12 cellular contexts compared by ENCODE assay signal in the genomic region with DNA sequence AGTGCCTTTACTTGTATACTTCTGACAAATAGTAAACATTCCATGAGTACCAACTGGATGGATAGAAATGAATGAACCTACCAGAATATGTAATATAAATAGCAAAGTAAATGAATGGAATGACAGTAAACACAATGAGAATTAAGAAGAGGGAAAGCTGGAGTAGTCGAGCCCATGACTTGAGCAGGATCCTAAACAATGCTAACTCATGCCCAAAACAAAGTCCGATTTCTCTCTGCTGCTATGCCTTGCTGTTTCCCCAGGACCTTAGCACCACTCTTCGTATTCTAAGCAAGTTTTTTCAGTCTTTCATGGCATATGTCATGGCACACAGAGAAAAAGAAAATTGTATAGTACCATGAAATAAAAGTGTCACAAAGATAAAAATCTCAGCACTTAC. TPM values are rescaled to one million over a fixed set of nuclear protein-coding genes. Genes with fewer than 3 reads are reported as not detected.
DNase-seq lines count a peak whose midpoint lies in the region; ATAC-seq, FAIRE-seq and TF ChIP-seq lines count a peak whose summit lies in the region.
"Had no signal": no experiment of that assay in that cellular context is flagged by ENCODE, and none has a peak within 500 bp of the region (broad histone marks: within the 10 kb centered on the region; RNA-seq: fewer than 3 reads in every experiment).

No MANE protein-coding gene starts in this region.

- no peak for FAIRE-seq in small intestine (lab: Jason Lieb, UNC)
- FAIRE-seq in GM12892 (lab: Jason Lieb, UNC), result no peak
- FAIRE-seq: endometrium had no signal

- peaks cover 48% of the 10 kb centered on the region for H3K4me1 Mint-ChIP-seq in activated CD8-positive, alpha-beta memory T cell treated with anti-CD3 and anti-CD28 coated beads, Interleukin-2, amount 10 ng/mL, durations not matched to agents 7 days and 5 days

- no peaks in the 10 kb centered on the region for H3K9me3 ChIP-seq in SU-DHL-6 (ENCODE audit: insufficient read depth, low read length)
- H3K9me3 ChIP-seq in small intestine (ENCODE audit: control insufficient read depth, low read depth), result no peaks in the 10 kb centered on the region

- 34 to 60% (median 45%) methylated on average over 3 of the region's 3 CpGs for WGBS in small intestine, 3 donors

- CTCF ChIA-PET in activated CD8-positive, alpha-beta memory T cell treated with anti-CD3 and anti-CD28 coated beads, Interleukin-2, amount 10 ng/mL, durations not matched to agents 7 days and 5 days (lab: Charles Lee), result interaction anchor here (0.9 to 2.1 kb wide), 3 partner anchors 10 to 340 kb away, joined by 3 to 7 read pairs (median 3); no protein-coding TSS in a partner anchor

- H3K27me3 Mint-ChIP-seq in activated CD8-positive, alpha-beta memory T cell treated with anti-CD3 and anti-CD28 coated beads, Interleukin-2, amount 10 ng/mL, durations not matched to agents 7 days and 5 days, result no peaks in the 10 kb centered on the region

- no peaks in the 10 kb centered on the region for H3K27me3 ChIP-seq in SU-DHL-6 (ENCODE audit: low read length)
- H3K27me3 ChIP-seq in small intestine (ENCODE audit: control insufficient read depth in 2 of 2, insufficient read depth in 2 of 2, low read length in 2 of 2), result no peaks in the 10 kb centered on the region
- H3K27me3 ChIP-seq in H7 (ENCODE audit: control insufficient read depth, insufficient read depth, low read length), result no peaks in the 10 kb centered on the region; the same call in 1 of the 2 replicates

- no peak overlapping the region for H2AFZ ChIP-seq in SU-DHL-6 (ENCODE audit: low read depth, low read length, severe bottlenecking)

- H3K9ac ChIP-seq in SU-DHL-6 (ENCODE audit: low read length), result peak overlapping the region; percentile 80

- no peaks in the 10 kb centered on the region for H3F3A ChIP-seq in SU-DHL-6 (ENCODE audit: insufficient read depth)

- peaks cover 5 to 13% of the 10 kb centered on the region in 2 donors for H3K4me1 ChIP-seq in small intestine (ENCODE audit: control insufficient read depth in 2 of 2, insufficient read depth in 1 of 2, low read depth in 1 of 2, low read length in 1 of 2)

- H3K36me3 ChIP-seq in SU-DHL-6 (ENCODE audit: low read length) (no peaks in the 10 kb centered on the region), small intestine (ENCODE audit: control insufficient read depth in 2 of 2, insufficient read depth in 2 of 2, low read length in 2 of 2) (no peaks in the 10 kb centered on the region), H7 (replicated peaks; ENCODE audit: control insufficient read depth, insufficient read depth, low read length) (no peaks in the 10 kb centered on the region)

- peak overlapping the region; percentile 73 for H3K4me2 ChIP-seq in SU-DHL-6 (ENCODE audit: low read depth, low read length, poor library complexity, severe bottlenecking)

- no peak for DNase-seq in activated CD8-positive, alpha-beta memory T cell treated with anti-CD3 and anti-CD28 coated beads, Interleukin-2, amount 10 ng/mL, durations not matched to agents 7 days and 5 days
- no peak for DNase-seq in activated CD8-positive, alpha-beta memory T cell treated with anti-CD3 and anti-CD28 coated beads for 24 hours
- DNase-seq in fibroblast of the aortic adventitia (ENCODE audit: low read depth) (no peak), small intestine (peak; percentile 33), H7 (no peak), GM12892 (ENCODE audit: insufficient read length) (no peak), NCI-H1694 treated with DMSO at 0.1 percent for 48 hours (lab: John Stamatoyannopoulos, UW) (no peak)
- DNase-seq: activated CD8-positive, alpha-beta memory T cell treated with anti-CD3 and anti-CD28 coated beads, Interleukin-2, amount 50 U/mL, for 48 hours; NCI-H1436 treated with DMSO at 0.1 percent for 48 hours; SIG-M5 had no signal

- H3K4me3 ChIP-seq in SU-DHL-6 (ENCODE audit: insufficient read depth, low read length, poor library complexity, severe bottlenecking) (no peak overlapping the region), fibroblast of the aortic adventitia (ENCODE audit: low read depth, low read length) (peak overlapping the region; percentile 86), small intestine (ENCODE audit: low read depth in 1 of 2, low read length in 2 of 2) (peak overlapping the region in 1 of 2 donors; percentile 91), H7 (ENCODE audit: insufficient read depth, low read depth, low read length) (no peak overlapping the region)

- no peaks in the 10 kb centered on the region for H3K9me2 ChIP-seq in SU-DHL-6 (replicated peaks; ENCODE audit: insufficient read depth, low read length)

- TF ChIP-seq POLR2A in GM12892 (IDR thresholded peaks at IDR 0.05; ENCODE audit: low read depth, low read length), result no peak

- no peak for ATAC-seq in activated CD8-positive, alpha-beta memory T cell treated with anti-CD3 and anti-CD28 coated beads, Interleukin-2, amount 10 ng/mL, durations not matched to agents 7 days and 5 days

- peak overlapping the region; percentile 86 for H3K4me3 Mint-ChIP-seq in activated CD8-positive, alpha-beta memory T cell treated with anti-CD3 and anti-CD28 coated beads, Interleukin-2, amount 10 ng/mL, durations not matched to agents 7 days and 5 days

- no peak for TF ChIP-seq CTCF in SU-DHL-6 (IDR thresholded peaks at IDR 0.05; ENCODE audit: insufficient read depth, low read length, poor library complexity, severe bottlenecking)
- TF ChIP-seq CTCF in fibroblast of the aortic adventitia (IDR thresholded peaks at IDR 0.05; ENCODE audit: insufficient read depth, low read length), result no peak

- H3K9me3 Mint-ChIP-seq in activated CD8-positive, alpha-beta memory T cell treated with anti-CD3 and anti-CD28 coated beads, Interleukin-2, amount 10 ng/mL, durations not matched to agents 7 days and 5 days (ENCODE audit: low read depth), result no peaks in the 10 kb centered on the region

- peaks cover 21% of the 10 kb centered on the region for H3K36me3 Mint-ChIP-seq in activated CD8-positive, alpha-beta memory T cell treated with anti-CD3 and anti-CD28 coated beads, Interleukin-2, amount 10 ng/mL, durations not matched to agents 7 days and 5 days

- H3K27ac Mint-ChIP-seq in activated CD8-positive, alpha-beta memory T cell treated with anti-CD3 and anti-CD28 coated beads, Interleukin-2, amount 10 ng/mL, durations not matched to agents 7 days and 5 days, result no peak overlapping the region

- H3K27ac ChIP-seq in SU-DHL-6 (ENCODE audit: low read depth, low read length) (no peak overlapping the region), small intestine (ENCODE audit: low read depth in 1 of 2, low read length in 1 of 2) (no peak overlapping the region)

- peaks cover 37% of the 10 kb centered on the region for H3K79me2 ChIP-seq in SU-DHL-6 (ENCODE audit: insufficient read depth, low read length)

- H4K20me1 ChIP-seq in SU-DHL-6 (ENCODE audit: low read depth, low read length), result no peaks in the 10 kb centered on the region

RNA-seq across cellular contexts. Expression of a gene that starts 1.8 kb away (rescaled TPM):
- 10 to 100 TPM in 1 of 2 experiments, 1 to 10 TPM in 1; 7.8 to 11.8 TPM for total RNA-seq in activated CD8-positive, alpha-beta memory T cell treated with anti-CD3 and anti-CD28 coated beads, Interleukin-2, amount 10 ng/mL, durations not matched to agents 7 days and 5 days
- total RNA-seq in fibroblast of the aortic adventitia (ENCODE audit: low replicate concordance), result 11.1 and 39.5 TPM in 2 replicates
- polyA plus RNA-seq in small intestine, result 10 to 100 TPM; 15.4 to 21.6 (median 19.2) TPM
- 1.5 and 3.5 TPM in 2 replicates for total RNA-seq in H7 (2014; rRNA removed; shearing (Covaris generic))
- 11.5 TPM for polyA plus RNA-seq in GM12892 (2012; ENCODE audit: missing spikeins)
